In the genomic region with DNA sequence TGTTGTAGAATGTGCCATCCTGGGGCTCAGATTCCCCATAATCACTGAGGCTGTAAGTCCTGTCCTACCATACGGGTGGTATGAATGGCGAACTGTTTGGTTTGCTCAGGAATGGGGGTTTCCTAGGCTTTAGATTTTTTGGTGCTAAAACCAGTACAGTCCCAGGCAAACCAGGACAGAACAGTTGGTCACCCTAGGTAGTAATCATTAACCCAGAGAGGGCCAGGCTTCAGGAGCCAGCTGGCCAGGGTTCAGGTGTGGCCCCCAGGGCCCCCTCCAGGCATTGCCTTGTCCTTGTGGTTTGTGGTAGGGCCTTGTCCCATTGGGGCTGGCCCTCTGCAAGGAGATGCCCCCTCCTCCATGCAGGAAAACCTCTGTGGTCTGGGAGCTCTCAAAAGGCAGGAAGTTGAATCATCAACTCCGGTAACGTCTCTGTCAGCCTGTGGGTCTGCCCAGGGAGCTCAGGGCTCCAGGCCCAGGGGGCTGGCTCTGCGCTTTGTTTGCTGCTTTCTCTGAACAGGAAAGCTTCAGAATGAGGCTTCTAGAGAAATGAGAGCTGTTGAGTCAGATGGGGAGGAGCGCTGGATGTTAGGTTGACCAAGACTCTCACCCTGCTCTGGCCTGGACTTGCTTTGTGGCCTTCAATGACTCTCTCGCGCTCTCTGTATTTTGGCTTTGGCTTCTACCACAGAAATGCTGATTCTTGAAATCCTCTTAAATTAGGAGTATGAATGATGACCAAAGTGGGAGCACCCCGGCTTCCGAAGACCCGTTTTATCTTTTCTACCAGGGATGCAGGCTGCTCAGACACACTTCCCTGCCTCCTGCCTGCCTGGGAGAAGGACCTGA, we compare ENCODE assay signal across 1 cellular context.
A peak's percentile ranks its signal among the peaks of the same experiment; 100 is the strongest.
TF ChIP-seq lines count a peak whose summit lies in the region.

No MANE protein-coding gene starts in this region.

TF ChIP-seq in SK-N-SH, 30 proteins besides CTCF, POLR2A, EP300 and RAD21 (continued from another document):
- TF ChIP-seq, protein P1, sequence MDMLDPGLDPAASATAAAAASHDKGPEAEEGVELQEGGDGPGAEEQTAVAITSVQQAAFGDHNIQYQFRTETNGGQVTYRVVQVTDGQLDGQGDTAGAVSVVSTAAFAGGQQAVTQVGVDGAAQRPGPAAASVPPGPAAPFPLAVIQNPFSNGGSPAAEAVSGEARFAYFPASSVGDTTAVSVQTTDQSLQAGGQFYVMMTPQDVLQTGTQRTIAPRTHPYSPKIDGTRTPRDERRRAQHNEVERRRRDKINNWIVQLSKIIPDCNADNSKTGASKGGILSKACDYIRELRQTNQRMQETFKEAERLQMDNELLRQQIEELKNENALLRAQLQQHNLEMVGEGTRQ (IDR thresholded peaks at IDR 0.05; ENCODE audit: borderline replicate concordance, low read depth, low read length): no peak
- TF ChIP-seq YY1 (IDR thresholded peaks at IDR 0.05; ENCODE audit: low read depth) (0 out of 2 replicates have a peak, but pooled peaks have one; percentile 32), NFIC (IDR thresholded peaks at IDR 0.05; ENCODE audit: borderline replicate concordance) (peak; percentile 88), RXRA (IDR thresholded peaks at IDR 0.05; ENCODE audit: borderline replicate concordance, low read depth) (peak; percentile 64; the same call in 1 of the 2 replicates), SMC3 (IDR thresholded peaks at IDR 0.05; ENCODE audit: low read depth, low read length) (no peak), FOXJ3 (CRISPR knock-in tag; IDR thresholded peaks at IDR 0.05) (no peak), NRF1 (IDR thresholded peaks at IDR 0.05; ENCODE audit: low read depth, low read length) (no peak)
- TF ChIP-seq, protein P2, sequence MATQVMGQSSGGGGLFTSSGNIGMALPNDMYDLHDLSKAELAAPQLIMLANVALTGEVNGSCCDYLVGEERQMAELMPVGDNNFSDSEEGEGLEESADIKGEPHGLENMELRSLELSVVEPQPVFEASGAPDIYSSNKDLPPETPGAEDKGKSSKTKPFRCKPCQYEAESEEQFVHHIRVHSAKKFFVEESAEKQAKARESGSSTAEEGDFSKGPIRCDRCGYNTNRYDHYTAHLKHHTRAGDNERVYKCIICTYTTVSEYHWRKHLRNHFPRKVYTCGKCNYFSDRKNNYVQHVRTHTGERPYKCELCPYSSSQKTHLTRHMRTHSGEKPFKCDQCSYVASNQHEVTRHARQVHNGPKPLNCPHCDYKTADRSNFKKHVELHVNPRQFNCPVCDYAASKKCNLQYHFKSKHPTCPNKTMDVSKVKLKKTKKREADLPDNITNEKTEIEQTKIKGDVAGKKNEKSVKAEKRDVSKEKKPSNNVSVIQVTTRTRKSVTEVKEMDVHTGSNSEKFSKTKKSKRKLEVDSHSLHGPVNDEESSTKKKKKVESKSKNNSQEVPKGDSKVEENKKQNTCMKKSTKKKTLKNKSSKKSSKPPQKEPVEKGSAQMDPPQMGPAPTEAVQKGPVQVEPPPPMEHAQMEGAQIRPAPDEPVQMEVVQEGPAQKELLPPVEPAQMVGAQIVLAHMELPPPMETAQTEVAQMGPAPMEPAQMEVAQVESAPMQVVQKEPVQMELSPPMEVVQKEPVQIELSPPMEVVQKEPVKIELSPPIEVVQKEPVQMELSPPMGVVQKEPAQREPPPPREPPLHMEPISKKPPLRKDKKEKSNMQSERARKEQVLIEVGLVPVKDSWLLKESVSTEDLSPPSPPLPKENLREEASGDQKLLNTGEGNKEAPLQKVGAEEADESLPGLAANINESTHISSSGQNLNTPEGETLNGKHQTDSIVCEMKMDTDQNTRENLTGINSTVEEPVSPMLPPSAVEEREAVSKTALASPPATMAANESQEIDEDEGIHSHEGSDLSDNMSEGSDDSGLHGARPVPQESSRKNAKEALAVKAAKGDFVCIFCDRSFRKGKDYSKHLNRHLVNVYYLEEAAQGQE (IDR thresholded peaks at IDR 0.05; ENCODE audit: low read depth, low read length): 0 out of 2 replicates have a peak, but pooled peaks have one; percentile 62
